In the genomic region with DNA sequence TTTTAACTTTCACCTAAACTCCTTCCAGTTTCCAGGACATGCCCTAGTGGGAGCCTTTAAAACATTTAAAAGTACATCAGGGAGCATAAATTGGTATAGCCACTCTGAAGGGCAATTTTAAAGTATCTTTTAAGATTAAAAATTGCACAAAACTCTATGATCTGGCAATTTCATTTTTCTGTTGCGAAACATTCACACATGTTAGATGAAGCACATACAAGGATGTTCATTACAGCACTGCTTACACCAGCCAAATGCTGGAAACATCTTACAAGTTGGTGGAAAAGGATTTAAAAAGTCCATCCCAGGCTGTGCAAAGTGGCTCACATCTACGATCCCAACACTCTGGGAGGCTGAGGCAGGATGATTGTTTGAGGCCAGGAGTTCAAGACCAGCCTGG, we compare ENCODE assay signal across 27 cellular contexts. TPM values are rescaled to one million over a fixed set of nuclear protein-coding genes. Genes with fewer than 3 reads are reported as not detected.
"Had no signal": no experiment of that assay in that cellular context is flagged by ENCODE, and none has a peak within 500 bp of the region (broad histone marks: within the 10 kb centered on the region; RNA-seq: fewer than 3 reads in every experiment).

No MANE protein-coding gene starts in this region.

- DNase-seq: colonic mucosa; effector CD8-positive, alpha-beta T cell; endodermal cell; hypothalamus; immature natural killer cell; left ventricle myocardium superior; lower lobe of right lung; naive thymus-derived CD8-positive, alpha-beta T cell; nephron progenitor cell; nucleus accumbens; sigmoid colon; stimulated activated CD4-positive, alpha-beta T cell treated with anti-CD3 and anti-CD28 coated beads, Interleukin-2, amount 100 ng/mL, for 24 hours; stimulated activated CD4-positive, alpha-beta T cell treated with anti-CD3 and anti-CD28 coated beads, Interleukin-4, amount 100 ng/mL, for 24 hours; stimulated activated naive CD4-positive, alpha-beta T cell treated with Interleukin-2 at 50 U/mL for 16 hours; stomach; substantia nigra; testis; tibial artery had no signal

- H3K9me3 ChIP-seq: colonic mucosa, lower lobe of right lung, prostate gland, right atrium auricular region, sigmoid colon, stomach, testis, tibial artery had no signal

- H3K4me3 ChIP-seq: colonic mucosa, lower lobe of right lung, prostate gland, right atrium auricular region, sigmoid colon, stomach, testis, tibial artery had no signal

- ATAC-seq: esophagus mucosa; left ventricle myocardium superior; lower lobe of right lung; naive thymus-derived CD8-positive, alpha-beta T cell; stimulated activated effector memory CD8-positive, alpha-beta T cell treated with anti-CD3 and anti-CD28 coated beads, Interleukin-12 subunit alpha, Interleukin-12 subunit beta, amount 100 ng/mL, for 72 hours had no signal

- H3K27ac ChIP-seq: colonic mucosa, epithelial cell of prostate, lower lobe of right lung, prostate gland, right atrium auricular region, sigmoid colon, stomach, testis, tibial artery had no signal

- FAIRE-seq: frontal cortex, keratinocyte had no signal

- H3K27me3 ChIP-seq: colonic mucosa, right atrium auricular region, sigmoid colon, stomach, testis, tibial artery had no signal

- H3K36me3 ChIP-seq: colonic mucosa, lower lobe of right lung, prostate gland, right atrium auricular region, sigmoid colon, stomach, tibial artery had no signal

- H3K4me1 ChIP-seq: colonic mucosa, lower lobe of right lung, prostate gland, right atrium auricular region, sigmoid colon, stomach, testis, tibial artery had no signal

RNA-seq across cellular contexts. Expression of a gene that starts 29.6 kb away (rescaled TPM):
- total RNA-seq: colonic mucosa, left ventricle myocardium superior, lower lobe of right lung, myocyte, right atrium auricular region, skeletal muscle tissue had no signal
